Comparison of ENCODE assay signal across 1 cellular context in genomic region chr7:100719523-100720319, GRCh38.
TF ChIP-seq lines count a peak whose summit lies in the region.

No MANE protein-coding gene starts in this region.

TF ChIP-seq in HepG2, 621 proteins besides CTCF, POLR2A, EP300 and RAD21 (continued from another document):
- TF ChIP-seq NR0B2 (CRISPR knock-in tag; IDR thresholded peaks at IDR 0.05) (no peak), ZNF407 (CRISPR knock-in tag; IDR thresholded peaks at IDR 0.05; ENCODE audit: not compliant biosample characterization) (no peak), ZKSCAN8 (CRISPR knock-in tag; IDR thresholded peaks at IDR 0.05; ENCODE audit: borderline replicate concordance) (0 out of 2 replicates have a peak, but pooled peaks have one; percentile 22), TMF1 (CRISPR knock-in tag; IDR thresholded peaks at IDR 0.05; ENCODE audit: low read depth) (no peak), NFIB (CRISPR knock-in tag; IDR thresholded peaks at IDR 0.05; ENCODE audit: borderline replicate concordance) (no peak), MIXL1 (CRISPR knock-in tag; IDR thresholded peaks at IDR 0.05) (no peak), PHF20 (CRISPR knock-in tag; IDR thresholded peaks at IDR 0.05) (no peak), ZNF138 (CRISPR knock-in tag; IDR thresholded peaks at IDR 0.05; ENCODE audit: low read depth) (no peak), U2AF2 (IDR thresholded peaks at IDR 0.05; ENCODE audit: low read depth, low read length) (no peak), ZC3H13 (CRISPR knock-in tag; IDR thresholded peaks at IDR 0.05) (peak; percentile 69; the same call in 1 of the 2 replicates)
- TF ChIP-seq, protein P1, sequence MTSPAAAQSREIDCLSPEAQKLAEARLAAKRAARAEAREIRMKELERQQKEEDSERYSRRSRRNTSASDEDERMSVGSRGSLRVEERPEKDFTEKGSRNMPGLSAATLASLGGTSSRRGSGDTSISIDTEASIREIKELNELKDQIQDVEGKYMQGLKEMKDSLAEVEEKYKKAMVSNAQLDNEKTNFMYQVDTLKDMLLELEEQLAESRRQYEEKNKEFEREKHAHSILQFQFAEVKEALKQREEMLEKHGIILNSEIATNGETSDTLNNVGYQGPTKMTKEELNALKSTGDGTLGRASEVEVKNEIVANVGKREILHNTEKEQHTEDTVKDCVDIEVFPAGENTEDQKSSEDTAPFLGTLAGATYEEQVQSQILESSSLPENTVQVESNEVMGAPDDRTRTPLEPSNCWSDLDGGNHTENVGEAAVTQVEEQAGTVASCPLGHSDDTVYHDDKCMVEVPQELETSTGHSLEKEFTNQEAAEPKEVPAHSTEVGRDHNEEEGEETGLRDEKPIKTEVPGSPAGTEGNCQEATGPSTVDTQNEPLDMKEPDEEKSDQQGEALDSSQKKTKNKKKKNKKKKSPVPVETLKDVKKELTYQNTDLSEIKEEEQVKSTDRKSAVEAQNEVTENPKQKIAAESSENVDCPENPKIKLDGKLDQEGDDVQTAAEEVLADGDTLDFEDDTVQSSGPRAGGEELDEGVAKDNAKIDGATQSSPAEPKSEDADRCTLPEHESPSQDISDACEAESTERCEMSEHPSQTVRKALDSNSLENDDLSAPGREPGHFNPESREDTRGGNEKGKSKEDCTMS (CRISPR knock-in tag; conservative IDR thresholded peaks at IDR 0.05) = no peak
